ENCODE assay signal across 9 cellular contexts in the genomic region with DNA sequence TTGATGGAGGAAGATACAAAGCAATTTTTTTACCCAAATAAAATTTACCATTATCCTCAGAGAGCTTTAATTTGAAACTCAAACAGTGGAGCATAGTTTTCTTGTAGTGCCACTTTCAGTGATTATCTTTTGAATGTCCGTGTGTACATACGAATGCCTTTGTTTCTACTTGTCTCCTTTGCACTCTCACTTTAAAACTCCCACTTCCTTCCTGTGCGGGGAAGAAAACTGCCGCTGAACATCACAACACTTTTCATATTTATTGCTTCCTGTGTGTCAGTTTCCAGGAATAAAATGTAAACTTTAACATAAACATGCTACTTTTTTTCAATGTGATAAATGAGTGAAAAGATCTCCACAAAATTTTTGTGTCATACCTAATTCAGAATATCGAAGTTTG.
DNase-seq lines count a peak whose midpoint lies in the region; ATAC-seq and TF ChIP-seq lines count a peak whose summit lies in the region.
"Had no signal": no experiment of that assay in that cellular context is flagged by ENCODE, and none has a peak within 500 bp of the region (broad histone marks: within the 10 kb centered on the region; RNA-seq: fewer than 3 reads in every experiment).

No MANE protein-coding gene starts in this region.

- peak overlapping the region; percentile 68 for H3K27ac Mint-ChIP-seq in activated CD4-positive, alpha-beta T cell treated with anti-CD3 and anti-CD28 coated beads, Interleukin-2, amount 10 ng/mL, durations not matched to agents 24 days and 14 days
- peak overlapping the region; percentile 84 for H3K27ac Mint-ChIP-seq in activated naive CD8-positive, alpha-beta T cell treated with anti-CD3 and anti-CD28 coated beads for 36 hours
- H3K27ac Mint-ChIP-seq in nephron progenitor cell, result peak overlapping the region; percentile 92

- peak overlapping the region; percentile 73 for H3K4me3 Mint-ChIP-seq in activated CD4-positive, alpha-beta T cell treated with anti-CD3 and anti-CD28 coated beads, Interleukin-2, amount 10 ng/mL, durations not matched to agents 24 days and 14 days
- H3K4me3 Mint-ChIP-seq in activated naive CD8-positive, alpha-beta T cell treated with anti-CD3 and anti-CD28 coated beads for 36 hours, result peak overlapping the region; percentile 63
- H3K4me3 Mint-ChIP-seq in nephron progenitor cell, result peak overlapping the region; percentile 49

- peaks cover 4% of the 10 kb centered on the region for H3K9me3 Mint-ChIP-seq in activated CD4-positive, alpha-beta T cell treated with anti-CD3 and anti-CD28 coated beads, Interleukin-2, amount 10 ng/mL, durations not matched to agents 24 days and 14 days
- H3K9me3 Mint-ChIP-seq in activated naive CD8-positive, alpha-beta T cell treated with anti-CD3 and anti-CD28 coated beads for 36 hours, result peaks cover 5% of the 10 kb centered on the region
- H3K9me3 Mint-ChIP-seq in nephron progenitor cell, result no peaks in the 10 kb centered on the region

- peaks cover 22% of the 10 kb centered on the region for H3K4me1 Mint-ChIP-seq in activated CD4-positive, alpha-beta T cell treated with anti-CD3 and anti-CD28 coated beads, Interleukin-2, amount 10 ng/mL, durations not matched to agents 24 days and 14 days
- H3K4me1 Mint-ChIP-seq in activated naive CD8-positive, alpha-beta T cell treated with anti-CD3 and anti-CD28 coated beads for 36 hours, result peaks cover 35% of the 10 kb centered on the region
- H3K4me1 Mint-ChIP-seq in nephron progenitor cell, result peaks cover 44% of the 10 kb centered on the region

- ATAC-seq in HG02642 (IDR thresholded peaks at IDR 0.05; ENCODE audit: poor library complexity, unreplicated experiment) (no peak), HG02623 (IDR thresholded peaks at IDR 0.05; ENCODE audit: unreplicated experiment) (no peak)
- ATAC-seq: pancreas had no signal

- intact Hi-C loops in activated CD4-positive, alpha-beta T cell treated with anti-CD3 and anti-CD28 coated beads, Interleukin-2, amount 10 ng/mL, durations not matched to agents 24 days and 14 days (cut with micrococcal nuclease), result loop anchor here (1.0 kb wide), 1 partner anchor 10 kb away; no protein-coding TSS in a partner anchor

- no peak for TF ChIP-seq CTCF in nephron progenitor cell (IDR thresholded peaks at IDR 0.05)

- no peaks in the 10 kb centered on the region for H3K36me3 Mint-ChIP-seq in activated CD4-positive, alpha-beta T cell treated with anti-CD3 and anti-CD28 coated beads, Interleukin-2, amount 10 ng/mL, durations not matched to agents 24 days and 14 days (ENCODE audit: low read depth)
- no peaks in the 10 kb centered on the region for H3K36me3 Mint-ChIP-seq in activated naive CD8-positive, alpha-beta T cell treated with anti-CD3 and anti-CD28 coated beads for 36 hours
- peaks cover 4% of the 10 kb centered on the region for H3K36me3 Mint-ChIP-seq in nephron progenitor cell (ENCODE audit: low read depth)

- H3K27me3 Mint-ChIP-seq in activated CD4-positive, alpha-beta T cell treated with anti-CD3 and anti-CD28 coated beads, Interleukin-2, amount 10 ng/mL, durations not matched to agents 24 days and 14 days, result no peaks in the 10 kb centered on the region
- H3K27me3 Mint-ChIP-seq in activated naive CD8-positive, alpha-beta T cell treated with anti-CD3 and anti-CD28 coated beads for 36 hours, result no peaks in the 10 kb centered on the region
- H3K27me3 Mint-ChIP-seq in nephron progenitor cell (ENCODE audit: low read depth, poor library complexity), result no peaks in the 10 kb centered on the region

- DNase-seq in activated CD4-positive, alpha-beta T cell treated with anti-CD3 and anti-CD28 coated beads, Interleukin-2, amount 10 ng/mL, durations not matched to agents 24 days and 14 days, result peak; percentile 82
- no peak for DNase-seq in activated CD4-positive, alpha-beta T cell treated with anti-CD3 and anti-CD28 coated beads, Interleukin-2, amount 50 U/mL, for 4 hours
- DNase-seq in NCI-H460 (ENCODE audit: extremely low read depth, low read depth) (peak; percentile 45), nephron progenitor cell (no peak), anterior cingulate cortex (lab: John Stamatoyannopoulos, UW) (no peak)
- DNase-seq in activated naive CD8-positive, alpha-beta T cell treated with anti-CD3 and anti-CD28 coated beads for 36 hours, result peak; percentile 4
- DNase-seq: pancreas had no signal

Comparison
In these comparisons a context has a peak if more than half of its experiments do, and no peak if none do; other contexts are left out.
1. DNase-seq: peak in activated CD4-positive, alpha-beta T cell treated with anti-CD3 and anti-CD28 coated beads, Interleukin-2, amount 10 ng/mL, durations not matched to agents 24 days and 14 days (single experiment), NCI-H460 (single experiment) and activated naive CD8-positive, alpha-beta T cell treated with anti-CD3 and anti-CD28 coated beads for 36 hours (single experiment); none in activated CD4-positive, alpha-beta T cell treated with anti-CD3 and anti-CD28 coated beads, Interleukin-2, amount 50 U/mL, for 4 hours (0 of 2), nephron progenitor cell (single experiment) and anterior cingulate cortex (0 of 58).
2. Peak in every context shown above with its lines, with median percentiles within 50 percentile points of each other: H3K27ac Mint-ChIP-seq and H3K4me3 Mint-ChIP-seq.